6 cellular contexts compared by ENCODE assay signal in genomic region chr4:52054254-52054653, GRCh38.
"Had no signal": no experiment of that assay in that cellular context is flagged by ENCODE, and none has a peak within 500 bp of the region (broad histone marks: within the 10 kb centered on the region; RNA-seq: fewer than 3 reads in every experiment).

No MANE protein-coding gene starts in this region.

- H3K4me3 ChIP-seq: K562 had no signal

- DNase-seq: IMR-90, KBM-7, KG1 had no signal

- H3K27ac ChIP-seq: HL-60, KMS-11 had no signal
